In genomic region chr1:26027716-26028489, GRCh38 we compare ENCODE assay signal across 20 cellular contexts. TPM values are rescaled to one million over a fixed set of nuclear protein-coding genes. Genes with fewer than 3 reads are reported as not detected.
DNase-seq lines count a peak whose midpoint lies in the region; ATAC-seq, FAIRE-seq and TF ChIP-seq lines count a peak whose summit lies in the region.
"Had no signal": no experiment of that assay in that cellular context is flagged by ENCODE, and none has a peak within 500 bp of the region (broad histone marks: within the 10 kb centered on the region; RNA-seq: fewer than 3 reads in every experiment).

No MANE protein-coding gene starts in this region.

- SMC1A ChIA-PET in GM12878 (lab: Charles Lee; ENCODE audit: uncharacterized antibody, unreplicated experiment), result interaction anchor here (1.0 to 1.1 kb wide), 2 partner anchors 39 to 57 kb away, joined by 3 read pairs; no protein-coding TSS in a partner anchor

- H3K36me3 Mint-ChIP-seq in activated CD4-positive, alpha-beta T cell treated with anti-CD3 and anti-CD28 coated beads for 36 hours (ENCODE audit: low read depth), result no peaks in the 10 kb centered on the region
- H3K36me3 Mint-ChIP-seq in activated CD4-positive, alpha-beta T cell treated with anti-CD3 and anti-CD28 coated beads, Interleukin-2, amount 10 ng/mL, durations not matched to agents 24 days and 14 days (ENCODE audit: low read depth), result no peaks in the 10 kb centered on the region
- H3K36me3 Mint-ChIP-seq: brain, immature natural killer cell had no signal

- H3K27me3 ChIP-seq in GM12878 (replicated peaks in 1 of 2; ENCODE audit: control insufficient read depth in 2 of 2, insufficient read depth in 2 of 2, low read length in 1 of 2) (no peaks in the 10 kb centered on the region; a peak in 1 of 4 replicates), smooth muscle cell (ENCODE audit: low read depth) (no peaks in the 10 kb centered on the region)
- H3K27me3 ChIP-seq: pancreas had no signal

- no peak for FAIRE-seq in GM12878 (lab: Jason Lieb, UNC)
- FAIRE-seq: endometrium, HTR-8/SVneo, pancreas had no signal

- 0% methylated on average over 3 of the region's 3 CpGs for WGBS in GM12878 (ENCODE audit: insufficient coverage, insufficient replicate concordance, low lambda C conversion rate, missing lambda C conversion rate)
- 49% methylated on average over 3 of the region's 3 CpGs for WGBS in smooth muscle cell (ENCODE audit: low lambda C conversion rate)

- H3K9me3 ChIP-seq in GM12878 (replicated peaks; ENCODE audit: control insufficient read depth, insufficient read depth, low read length) (0 out of 3 replicates have a peak, but pooled peaks cover 2% of the 10 kb centered on the region), smooth muscle cell (replicated peaks; ENCODE audit: low read depth) (no peaks in the 10 kb centered on the region)
- H3K9me3 ChIP-seq: gastroesophageal sphincter, pancreas, tibial artery had no signal

- CTCF ChIA-PET in activated CD4-positive, alpha-beta T cell treated with anti-CD3 and anti-CD28 coated beads for 36 hours (lab: Charles Lee), result interaction anchor here (1.2 to 1.5 kb wide), 2 partner anchors 8 to 132 kb away, joined by 5 to 7 read pairs; no protein-coding TSS in a partner anchor
- CTCF ChIA-PET in GM12878 (lab: Yijun Ruan, JAX), result interaction anchor here (0.7 to 1.3 kb wide), 5 partner anchors 8 to 132 kb away, joined by 3 to 6 read pairs (median 4); no protein-coding TSS in a partner anchor
- CTCF ChIA-PET in RWPE1 (lab: Yijun Ruan, JAX), result interaction anchor here (1.1 kb wide), 1 partner anchor 10 kb away, joined by 4 read pairs; no protein-coding TSS in a partner anchor

- TF ChIP-seq CTCF in GM12878 (IDR thresholded peaks at IDR 0.05 in 2 of 3, conservative IDR thresholded peaks at IDR 0.05 in 1 of 3; ENCODE audit: control insufficient read depth in 2 of 3, extremely low read depth in 1 of 3, insufficient read depth in 1 of 3, low read depth in 3 of 3, low read length in 3 of 3) (no peak), smooth muscle cell (IDR thresholded peaks at IDR 0.05; ENCODE audit: borderline replicate concordance, insufficient read depth, poor library complexity, severe bottlenecking) (no peak), RWPE1 (conservative IDR thresholded peaks at IDR 0.05; ENCODE audit: low read depth) (no peak)

- H3K36me3 ChIP-seq in GM12878 (ENCODE audit: control insufficient read depth in 2 of 2, insufficient read depth in 2 of 2, low read length in 1 of 2) (no peaks in the 10 kb centered on the region), smooth muscle cell (ENCODE audit: low read depth) (no peaks in the 10 kb centered on the region)
- H3K36me3 ChIP-seq: gastroesophageal sphincter, pancreas, tibial artery had no signal

- POLR2A ChIA-PET in activated CD4-positive, alpha-beta T cell treated with anti-CD3 and anti-CD28 coated beads for 36 hours (lab: Charles Lee), result interaction anchor here (0.6 kb wide), 2 partner anchors 347 to 885 kb away, joined by 5 to 7 read pairs; no protein-coding TSS in a partner anchor
- POLR2A ChIA-PET in GM12878 (lab: Charles Lee), result interaction anchor here (0.7 kb wide), 1 partner anchor 103 kb away, joined by 4 read pairs; no protein-coding TSS in a partner anchor
- POLR2A ChIA-PET in RWPE1 (lab: Yijun Ruan, JAX; ENCODE audit: low non-redundant PET), result no interaction called here

- no peaks in the 10 kb centered on the region for H3K79me2 ChIP-seq in GM12878 (ENCODE audit: control insufficient read depth, insufficient read depth, low read length)
- H3K79me2 ChIP-seq in smooth muscle cell (ENCODE audit: low read depth), result no peaks in the 10 kb centered on the region

- RAD21 ChIA-PET in GM12878 (lab: Charles Lee; ENCODE audit: unreplicated experiment), result interaction anchor here (0.8 kb wide), 1 partner anchor 30 kb away, joined by 4 read pairs; the partner anchor contains the start of gene PAFAH2

- TF ChIP-seq POLR2A in GM12878 (IDR thresholded peaks at IDR 0.05; ENCODE audit: low read depth, low read length), result no peak

- no peak for TF ChIP-seq RAD21 in GM12878 (IDR thresholded peaks at IDR 0.05; ENCODE audit: insufficient read depth, low read depth, low read length)

- H3K4me2 ChIP-seq in GM12878 (ENCODE audit: control insufficient read depth, insufficient read depth) (no peak overlapping the region), smooth muscle cell (peak overlapping the region; percentile 17)

- no peaks in the 10 kb centered on the region for H3K9me3 Mint-ChIP-seq in activated CD4-positive, alpha-beta T cell treated with anti-CD3 and anti-CD28 coated beads for 36 hours (ENCODE audit: low read depth)
- H3K9me3 Mint-ChIP-seq in activated CD4-positive, alpha-beta T cell treated with anti-CD3 and anti-CD28 coated beads, Interleukin-2, amount 10 ng/mL, durations not matched to agents 24 days and 14 days, result no peaks in the 10 kb centered on the region
- H3K9me3 Mint-ChIP-seq: immature natural killer cell had no signal

- no TSS peak for BruUV-seq in GM12878 (replicated peaks; lab: Mats Ljungman, UMichigan)

- peak; percentile 42 for DNase-seq in activated CD4-positive, alpha-beta T cell treated with anti-CD3 and anti-CD28 coated beads for 36 hours
- no peak for DNase-seq in activated CD4-positive, alpha-beta T cell treated with anti-CD3 and anti-CD28 coated beads, Interleukin-2, amount 10 ng/mL, durations not matched to agents 24 days and 14 days
- DNase-seq in NOMO-1 (lab: John Stamatoyannopoulos, UW; ENCODE audit: unreplicated experiment in 2 of 2), result peak; percentile 24 to 26
- DNase-seq in GM12878 (ENCODE audit: low read depth, low spot score), result no peak
- DNase-seq in smooth muscle cell (lab: John Stamatoyannopoulos, UW; ENCODE audit: unreplicated experiment), result no peak
- no peak for DNase-seq in left lobe of liver (ENCODE audit: low spot score)
- no peak for DNase-seq in RWPE1 (ENCODE audit: low spot score)
- DNase-seq in activated CD8-positive, alpha-beta memory T cell treated with anti-CD3 and anti-CD28 coated beads, Interleukin-2, amount 50 U/mL, for 4 hours, result no peak
- DNase-seq: ACHN, COR-L47, immature natural killer cell, NCI-H1436, NCI-H774, tibial artery had no signal

- H3K4me3 ChIP-seq in GM12878 (no peak overlapping the region), smooth muscle cell (no peak overlapping the region)
- H3K4me3 ChIP-seq: gastroesophageal sphincter, pancreas, tibial artery had no signal

- peaks cover 4% of the 10 kb centered on the region for H3F3A ChIP-seq in smooth muscle cell (ENCODE audit: low read depth)

- H2AFZ ChIP-seq in GM12878 (ENCODE audit: control insufficient read depth, low read depth, low read length) (no peak overlapping the region), smooth muscle cell (ENCODE audit: low read depth) (no peak overlapping the region)

- H4K20me1 ChIP-seq in GM12878 (ENCODE audit: control insufficient read depth, insufficient read depth), result no peaks in the 10 kb centered on the region
- no peaks in the 10 kb centered on the region for H4K20me1 ChIP-seq in smooth muscle cell (ENCODE audit: low read depth)

- no peak for TF ChIP-seq EP300 in GM12878 (IDR thresholded peaks at IDR 0.05; ENCODE audit: borderline replicate concordance in 1 of 2, control insufficient read depth in 1 of 2, low read depth in 2 of 2, low read length in 2 of 2)

- in situ Hi-C loops in GM12878 (cut with MboI), result no loop called here

- H3K4me1 ChIP-seq in GM12878 (ENCODE audit: control insufficient read depth, insufficient read depth, low read length) (no peaks in the 10 kb centered on the region), smooth muscle cell (ENCODE audit: low read depth) (peaks cover 5% of the 10 kb centered on the region)
- H3K4me1 ChIP-seq: gastroesophageal sphincter, pancreas had no signal

- H3K9ac ChIP-seq in GM12878 (ENCODE audit: control insufficient read depth, insufficient read depth, low read length) (no peak overlapping the region), smooth muscle cell (ENCODE audit: low read depth) (no peak overlapping the region)

- intact Hi-C loops in activated CD4-positive, alpha-beta T cell treated with anti-CD3 and anti-CD28 coated beads for 36 hours (cut with DNase I, micrococcal nuclease), result no loop called here
- intact Hi-C loops in activated CD4-positive, alpha-beta T cell treated with anti-CD3 and anti-CD28 coated beads, Interleukin-2, amount 10 ng/mL, durations not matched to agents 24 days and 14 days (cut with micrococcal nuclease), result no loop called here
- intact Hi-C loops in GM12878 (cut with micrococcal nuclease; ENCODE audit: unreplicated experiment), result no loop called here

- peak; percentile 85 for ATAC-seq in activated CD4-positive, alpha-beta T cell treated with anti-CD3 and anti-CD28 coated beads for 36 hours
- ATAC-seq in GM12878, result peak; percentile 34; the same call in 1 of the 3 replicates
- ATAC-seq in left lobe of liver, result no peak
- ATAC-seq: gastroesophageal sphincter, pancreas, SK-N-SH treated with all-trans-retinoic acid at 6 μM for 48 hours had no signal

- no peak overlapping the region for H3K4me3 Mint-ChIP-seq in activated CD4-positive, alpha-beta T cell treated with anti-CD3 and anti-CD28 coated beads for 36 hours
- no peak overlapping the region for H3K4me3 Mint-ChIP-seq in activated CD4-positive, alpha-beta T cell treated with anti-CD3 and anti-CD28 coated beads, Interleukin-2, amount 10 ng/mL, durations not matched to agents 24 days and 14 days
- H3K4me3 Mint-ChIP-seq: immature natural killer cell had no signal

- H3K27ac Mint-ChIP-seq in activated CD4-positive, alpha-beta T cell treated with anti-CD3 and anti-CD28 coated beads for 36 hours, result no peak overlapping the region
- H3K27ac Mint-ChIP-seq in activated CD4-positive, alpha-beta T cell treated with anti-CD3 and anti-CD28 coated beads, Interleukin-2, amount 10 ng/mL, durations not matched to agents 24 days and 14 days, result no peak overlapping the region
- H3K27ac Mint-ChIP-seq: immature natural killer cell had no signal

- no peak overlapping the region for H3K27ac ChIP-seq in GM12878 (ENCODE audit: control insufficient read depth, insufficient read depth)
- no peak overlapping the region for H3K27ac ChIP-seq in smooth muscle cell (ENCODE audit: low read depth)
- H3K27ac ChIP-seq in RWPE1, result no peak overlapping the region
- H3K27ac ChIP-seq: gastroesophageal sphincter, pancreas, tibial artery had no signal

- H3K4me1 Mint-ChIP-seq in activated CD4-positive, alpha-beta T cell treated with anti-CD3 and anti-CD28 coated beads for 36 hours, result no peaks in the 10 kb centered on the region
- H3K4me1 Mint-ChIP-seq in activated CD4-positive, alpha-beta T cell treated with anti-CD3 and anti-CD28 coated beads, Interleukin-2, amount 10 ng/mL, durations not matched to agents 24 days and 14 days, result peaks cover 4% of the 10 kb centered on the region
- H3K4me1 Mint-ChIP-seq: immature natural killer cell had no signal

- no peaks in the 10 kb centered on the region for H3K27me3 Mint-ChIP-seq in activated CD4-positive, alpha-beta T cell treated with anti-CD3 and anti-CD28 coated beads for 36 hours
- H3K27me3 Mint-ChIP-seq in activated CD4-positive, alpha-beta T cell treated with anti-CD3 and anti-CD28 coated beads, Interleukin-2, amount 10 ng/mL, durations not matched to agents 24 days and 14 days, result peaks cover 2% of the 10 kb centered on the region

RNA-seq across cellular contexts. Expression of gene EXTL1, which starts 6.3 kb away (rescaled TPM):
- total RNA-seq in activated CD4-positive, alpha-beta T cell treated with anti-CD3 and anti-CD28 coated beads for 36 hours, result not detected
- total RNA-seq in activated CD4-positive, alpha-beta T cell treated with anti-CD3 and anti-CD28 coated beads, Interleukin-2, amount 10 ng/mL, durations not matched to agents 24 days and 14 days, result not detected in 2 replicates
- total RNA-seq in GM12878 (2013; cell fraction: nucleolus; rRNA removed), result not detected in 2 replicates
- not detected in 2 replicates for total RNA-seq in GM12878 (2014; rRNA removed)
- not detected in 2 replicates for total RNA-seq in GM12878 (2014; rRNA removed; fragmentation: Illumina TruSeq; extraction: Trizol)
- not detected in 2 replicates for total RNA-seq in GM12878 (2021)
- not detected for polyA plus RNA-seq in GM12878 (2011; ENCODE audit: low read depth)
- polyA plus RNA-seq in GM12878 (2011; rRNA removed), result not detected in 2 replicates
- not detected in 2 replicates for polyA plus RNA-seq in GM12878 (2011; cell fraction: cytosol; rRNA removed)
- polyA plus RNA-seq in GM12878 (2011; cell fraction: nucleus; rRNA removed), result not detected in 2 replicates
- polyA plus RNA-seq in GM12878 (2012), result not detected in 2 replicates
- polyA plus RNA-seq in GM12878 (2014; fragmentation: Illumina TruSeq; extraction: Trizol), result not detected in 2 replicates
- polyA plus RNA-seq in GM12878 (2014; fragmentation: Nextera tagmentation; extraction: Ambion mirVana), result not detected
- not detected in 2 replicates for polyA plus RNA-seq in GM12878 (2014; rRNA removed)
- not detected for polyA plus RNA-seq in GM12878 (2016; fragmentation: Nextera tagmentation; extraction: Ambion mirVana)
- polyA minus RNA-seq in GM12878 (2011; rRNA and poly(A)+ RNA removed), result not detected in 2 replicates
- polyA minus RNA-seq in GM12878 (2011; cell fraction: cytosol; rRNA and poly(A)+ RNA removed), result not detected in 2 replicates
- not detected in 2 replicates for polyA minus RNA-seq in GM12878 (2011; cell fraction: nucleus; rRNA and poly(A)+ RNA removed)
- total RNA-seq in smooth muscle cell, result 11.2 and 14.1 TPM in 2 replicates
- 9.2 and 25.8 TPM in 2 replicates for polyA plus RNA-seq in smooth muscle cell
- total RNA-seq in left lobe of liver, result not detected
- polyA plus RNA-seq: immature natural killer cell had no signal

RNA-seq across cellular contexts. Expression of gene SLC30A2, which starts 18.0 kb away (rescaled TPM):
- total RNA-seq in activated CD4-positive, alpha-beta T cell treated with anti-CD3 and anti-CD28 coated beads for 36 hours, result not detected
- not detected in 2 replicates for total RNA-seq in activated CD4-positive, alpha-beta T cell treated with anti-CD3 and anti-CD28 coated beads, Interleukin-2, amount 10 ng/mL, durations not matched to agents 24 days and 14 days
- total RNA-seq in GM12878 (2013; cell fraction: nucleolus; rRNA removed), result not detected in 2 replicates
- not detected in 2 replicates for total RNA-seq in GM12878 (2014; rRNA removed)
- total RNA-seq in GM12878 (2014; rRNA removed; fragmentation: Illumina TruSeq; extraction: Trizol), result not detected in 2 replicates
- 0.13 TPM in 1 of 2 replicates, not detected in the other for total RNA-seq in GM12878 (2021)
- not detected for polyA plus RNA-seq in GM12878 (2011; ENCODE audit: low read depth)
- not detected in 2 replicates for polyA plus RNA-seq in GM12878 (2011; rRNA removed)
- not detected in 2 replicates for polyA plus RNA-seq in GM12878 (2011; cell fraction: cytosol; rRNA removed)
- polyA plus RNA-seq in GM12878 (2011; cell fraction: nucleus; rRNA removed), result not detected in 2 replicates
- not detected in 2 replicates for polyA plus RNA-seq in GM12878 (2012)
- polyA plus RNA-seq in GM12878 (2014; fragmentation: Illumina TruSeq; extraction: Trizol), result not detected in 2 replicates
- polyA plus RNA-seq in GM12878 (2014; fragmentation: Nextera tagmentation; extraction: Ambion mirVana), result not detected
- not detected in 2 replicates for polyA plus RNA-seq in GM12878 (2014; rRNA removed)
- polyA plus RNA-seq in GM12878 (2016; fragmentation: Nextera tagmentation; extraction: Ambion mirVana), result not detected
- polyA minus RNA-seq in GM12878 (2011; rRNA and poly(A)+ RNA removed), result not detected in 2 replicates
- polyA minus RNA-seq in GM12878 (2011; cell fraction: cytosol; rRNA and poly(A)+ RNA removed), result not detected in 2 replicates
- polyA minus RNA-seq in GM12878 (2011; cell fraction: nucleus; rRNA and poly(A)+ RNA removed), result not detected in 2 replicates
- total RNA-seq in smooth muscle cell, result 0.27 TPM in 1 of 2 replicates, not detected in the other
- 0.53 and 0.56 TPM in 2 replicates for polyA plus RNA-seq in smooth muscle cell
- total RNA-seq in left lobe of liver, result 0.33 TPM
- total RNA-seq: gastroesophageal sphincter had no signal
- polyA plus RNA-seq: immature natural killer cell had no signal

RNA-seq across cellular contexts. Expression of gene PAFAH2, which starts 30.0 kb away (rescaled TPM):
- 1 to 10 TPM; 6.6 to 7.9 TPM for total RNA-seq in activated CD4-positive, alpha-beta T cell treated with anti-CD3 and anti-CD28 coated beads for 36 hours
- total RNA-seq in activated CD4-positive, alpha-beta T cell treated with anti-CD3 and anti-CD28 coated beads, Interleukin-2, amount 10 ng/mL, durations not matched to agents 24 days and 14 days, result 6.8 and 7.6 TPM in 2 replicates
- 6.9 and 7.0 TPM in 2 replicates for total RNA-seq in GM12878 (2013; cell fraction: nucleolus; rRNA removed)
- 4.9 and 5.2 TPM in 2 replicates for total RNA-seq in GM12878 (2014; rRNA removed)
- total RNA-seq in GM12878 (2014; rRNA removed; fragmentation: Illumina TruSeq; extraction: Trizol), result 5.9 and 6.8 TPM in 2 replicates
- total RNA-seq in GM12878 (2021), result 5.0 and 6.6 TPM in 2 replicates
- 2.3 TPM for polyA plus RNA-seq in GM12878 (2011; ENCODE audit: low read depth)
- 9.5 and 9.6 TPM in 2 replicates for polyA plus RNA-seq in GM12878 (2011; rRNA removed)
- 7.4 and 7.8 TPM in 2 replicates for polyA plus RNA-seq in GM12878 (2011; cell fraction: cytosol; rRNA removed)
- 4.0 and 5.2 TPM in 2 replicates for polyA plus RNA-seq in GM12878 (2011; cell fraction: nucleus; rRNA removed)
- polyA plus RNA-seq in GM12878 (2012), result 2.6 and 4.6 TPM in 2 replicates
- polyA plus RNA-seq in GM12878 (2014; fragmentation: Illumina TruSeq; extraction: Trizol), result 5.3 and 6.5 TPM in 2 replicates
- polyA plus RNA-seq in GM12878 (2014; fragmentation: Nextera tagmentation; extraction: Ambion mirVana), result 1 to 10 TPM; 3.0 to 4.0 TPM
- polyA plus RNA-seq in GM12878 (2014; rRNA removed), result 6.9 and 7.0 TPM in 2 replicates
- 1 to 10 TPM; 6.5 to 7.7 TPM for polyA plus RNA-seq in GM12878 (2016; fragmentation: Nextera tagmentation; extraction: Ambion mirVana)
- 7.3 and 7.5 TPM in 2 replicates for polyA minus RNA-seq in GM12878 (2011; rRNA and poly(A)+ RNA removed)
- 2.4 and 2.9 TPM in 2 replicates for polyA minus RNA-seq in GM12878 (2011; cell fraction: cytosol; rRNA and poly(A)+ RNA removed)
- 2.3 and 3.9 TPM in 2 replicates for polyA minus RNA-seq in GM12878 (2011; cell fraction: nucleus; rRNA and poly(A)+ RNA removed)
- 9.2 and 9.4 TPM in 2 replicates for total RNA-seq in smooth muscle cell
- 9.6 and 13.2 TPM in 2 replicates for polyA plus RNA-seq in smooth muscle cell
- 23.1 TPM for total RNA-seq in left lobe of liver

RNA-seq across cellular contexts. Expression of gene TRIM63, which starts 39.5 kb away (rescaled TPM):
- total RNA-seq in activated CD4-positive, alpha-beta T cell treated with anti-CD3 and anti-CD28 coated beads for 36 hours, result not detected
- total RNA-seq in activated CD4-positive, alpha-beta T cell treated with anti-CD3 and anti-CD28 coated beads, Interleukin-2, amount 10 ng/mL, durations not matched to agents 24 days and 14 days, result not detected in 2 replicates
- not detected in 2 replicates for total RNA-seq in GM12878 (2013; cell fraction: nucleolus; rRNA removed)
- total RNA-seq in GM12878 (2014; rRNA removed) (not detected in 2 replicates), GM12878 (2014; rRNA removed; fragmentation: Illumina TruSeq; extraction: Trizol) (not detected in 2 replicates), GM12878 (2021) (not detected in 2 replicates), smooth muscle cell (not detected in 2 replicates), left lobe of liver (0.20 TPM)
- polyA plus RNA-seq in GM12878 (2011; ENCODE audit: low read depth), result not detected
- polyA plus RNA-seq in GM12878 (2011; rRNA removed) (not detected in 2 replicates), GM12878 (2014; fragmentation: Illumina TruSeq; extraction: Trizol) (not detected in 2 replicates), GM12878 (2014; fragmentation: Nextera tagmentation; extraction: Ambion mirVana) (not detected), GM12878 (2014; rRNA removed) (not detected in 2 replicates), GM12878 (2016; fragmentation: Nextera tagmentation; extraction: Ambion mirVana) (not detected), smooth muscle cell (0.14 and 0.97 TPM in 2 replicates)
- not detected in 2 replicates for polyA plus RNA-seq in GM12878 (2011; cell fraction: cytosol; rRNA removed)
- polyA plus RNA-seq in GM12878 (2011; cell fraction: nucleus; rRNA removed), result not detected in 2 replicates
- not detected in 2 replicates for polyA plus RNA-seq in GM12878 (2012)
- polyA minus RNA-seq in GM12878 (2011; rRNA and poly(A)+ RNA removed), result not detected in 2 replicates
- not detected in 2 replicates for polyA minus RNA-seq in GM12878 (2011; cell fraction: cytosol; rRNA and poly(A)+ RNA removed)
- not detected in 2 replicates for polyA minus RNA-seq in GM12878 (2011; cell fraction: nucleus; rRNA and poly(A)+ RNA removed)

Comparison
In these comparisons a context has a peak if more than half of its experiments do, and no peak if none do; other contexts are left out.
1. DNase-seq: peak in activated CD4-positive, alpha-beta T cell treated with anti-CD3 and anti-CD28 coated beads for 36 hours (single experiment) and NOMO-1 (2 of 2); none in activated CD4-positive, alpha-beta T cell treated with anti-CD3 and anti-CD28 coated beads, Interleukin-2, amount 10 ng/mL, durations not matched to agents 24 days and 14 days (single experiment), GM12878 (single experiment), smooth muscle cell (single experiment), left lobe of liver (single experiment), RWPE1 (single experiment) and activated CD8-positive, alpha-beta memory T cell treated with anti-CD3 and anti-CD28 coated beads, Interleukin-2, amount 50 U/mL, for 4 hours (single experiment).
2. RNA of gene EXTL1, which starts 6.3 kb away (total RNA-seq): 11.2 to 14.1 TPM in smooth muscle cell; not detected in left lobe of liver (single experiment), not detected in activated CD4-positive, alpha-beta T cell treated with anti-CD3 and anti-CD28 coated beads, Interleukin-2, amount 10 ng/mL, durations not matched to agents 24 days and 14 days, not detected in activated CD4-positive, alpha-beta T cell treated with anti-CD3 and anti-CD28 coated beads for 36 hours and not detected in GM12878; every median in the first group is over 10 times any median in the second.